Comparison of ENCODE assay signal across 19 cellular contexts in genomic region chr6:88142299-88142668, GRCh38. TPM values are rescaled to one million over a fixed set of nuclear protein-coding genes. Genes with fewer than 3 reads are reported as not detected.
"Had no signal": no experiment of that assay in that cellular context is flagged by ENCODE, and none has a peak within 500 bp of the region (broad histone marks: within the 10 kb centered on the region; RNA-seq: fewer than 3 reads in every experiment).

No MANE protein-coding gene starts in this region.

- H3K4me3 Mint-ChIP-seq: activated naive CD8-positive, alpha-beta T cell treated with anti-CD3 and anti-CD28 coated beads, Interleukin-2, amount 10 ng/mL, durations not matched to agents 7 days and 5 days; activated T-helper 1 cell treated with anti-CD3 and anti-CD28 coated beads, Interleukin-12 subunit alpha, Interleukin-12 subunit beta, Interleukin-2, Interleukin-4 antibody, amounts not matched to agents 30 ng/mL and 10 ng/mL and 1 ng/mL, durations not matched to agents 14 hours and 24 hours and 36 hours; nephron progenitor cell; stimulated activated naive CD8-positive, alpha-beta T cell treated with anti-CD3 and anti-CD28 coated beads, Interleukin-15, amount 100 ng/mL, for 72 hours; T-helper 2 cell treated with Interferon-gamma antibody and Interleukin-4, amounts not matched to agents 5 μg/mL and 100 μg/mL, for 36 hours had no signal

- H3K27me3 ChIP-seq: breast epithelium, hepatocyte, testis, upper lobe of left lung had no signal

- ATAC-seq: left ventricle myocardium superior; right cardiac atrium; stimulated activated naive CD8-positive, alpha-beta T cell treated with anti-CD3 and anti-CD28 coated beads, Interleukin-15, amount 100 ng/mL, for 72 hours had no signal

- H3K36me3 ChIP-seq: breast epithelium, upper lobe of left lung had no signal

- H3K4me2 ChIP-seq: hepatocyte, smooth muscle cell had no signal

- H2AFZ ChIP-seq: hepatocyte had no signal

- H3K9me3 ChIP-seq: breast epithelium, testis, upper lobe of left lung had no signal

- H3K4me1 ChIP-seq: breast epithelium, testis had no signal

- H3K27ac ChIP-seq: breast epithelium, hepatocyte, testis had no signal

- H3K79me2 ChIP-seq: hepatocyte had no signal

- H3K27ac Mint-ChIP-seq: activated naive CD8-positive, alpha-beta T cell treated with anti-CD3 and anti-CD28 coated beads, Interleukin-2, amount 10 ng/mL, durations not matched to agents 7 days and 5 days; activated T-helper 1 cell treated with anti-CD3 and anti-CD28 coated beads, Interleukin-12 subunit alpha, Interleukin-12 subunit beta, Interleukin-2, Interleukin-4 antibody, amounts not matched to agents 30 ng/mL and 10 ng/mL and 1 ng/mL, durations not matched to agents 14 hours and 24 hours and 36 hours; nephron progenitor cell; progenitor cell of endocrine pancreas; stimulated activated naive CD8-positive, alpha-beta T cell treated with anti-CD3 and anti-CD28 coated beads, Interleukin-15, amount 100 ng/mL, for 72 hours; T-helper 2 cell treated with Interferon-gamma antibody and Interleukin-4, amounts not matched to agents 5 μg/mL and 100 μg/mL, for 36 hours had no signal

- H3K9me3 Mint-ChIP-seq: activated naive CD8-positive, alpha-beta T cell treated with anti-CD3 and anti-CD28 coated beads, Interleukin-2, amount 10 ng/mL, durations not matched to agents 7 days and 5 days; activated T-helper 1 cell treated with anti-CD3 and anti-CD28 coated beads, Interleukin-12 subunit alpha, Interleukin-12 subunit beta, Interleukin-2, Interleukin-4 antibody, amounts not matched to agents 30 ng/mL and 10 ng/mL and 1 ng/mL, durations not matched to agents 14 hours and 24 hours and 36 hours; nephron progenitor cell; stimulated activated naive CD8-positive, alpha-beta T cell treated with anti-CD3 and anti-CD28 coated beads, Interleukin-15, amount 100 ng/mL, for 72 hours; T-helper 2 cell treated with Interferon-gamma antibody and Interleukin-4, amounts not matched to agents 5 μg/mL and 100 μg/mL, for 36 hours had no signal

- H3K4me3 ChIP-seq: breast epithelium, hepatocyte, smooth muscle cell, testis, upper lobe of left lung had no signal

- H3K36me3 Mint-ChIP-seq: activated naive CD8-positive, alpha-beta T cell treated with anti-CD3 and anti-CD28 coated beads, Interleukin-2, amount 10 ng/mL, durations not matched to agents 7 days and 5 days had no signal

- H3K4me1 Mint-ChIP-seq: activated naive CD8-positive, alpha-beta T cell treated with anti-CD3 and anti-CD28 coated beads, Interleukin-2, amount 10 ng/mL, durations not matched to agents 7 days and 5 days; nephron progenitor cell; stimulated activated naive CD8-positive, alpha-beta T cell treated with anti-CD3 and anti-CD28 coated beads, Interleukin-15, amount 100 ng/mL, for 72 hours had no signal

- DNase-seq: activated naive CD8-positive, alpha-beta T cell treated with anti-CD3 and anti-CD28 coated beads, Interleukin-2, amount 10 ng/mL, durations not matched to agents 7 days and 5 days; anterior cingulate cortex; left ventricle myocardium superior; nephron progenitor cell; occipital lobe; right cardiac atrium; stimulated activated naive CD8-positive, alpha-beta T cell treated with anti-CD3 and anti-CD28 coated beads, Interleukin-15, amount 100 ng/mL, for 72 hours; testis; upper lobe of left lung had no signal

- H3K27me3 Mint-ChIP-seq: activated naive CD8-positive, alpha-beta T cell treated with anti-CD3 and anti-CD28 coated beads, Interleukin-2, amount 10 ng/mL, durations not matched to agents 7 days and 5 days; progenitor cell of endocrine pancreas; stimulated activated naive CD8-positive, alpha-beta T cell treated with anti-CD3 and anti-CD28 coated beads, Interleukin-15, amount 100 ng/mL, for 72 hours had no signal

RNA-seq across cellular contexts. Expression of gene CNR1, which starts 23.9 kb away (rescaled TPM):
- total RNA-seq: activated CD8-positive, alpha-beta memory T cell treated with anti-CD3 and anti-CD28 coated beads for 36 hours; activated naive CD8-positive, alpha-beta T cell treated with anti-CD3 and anti-CD28 coated beads, Interleukin-2, amount 10 ng/mL, durations not matched to agents 7 days and 5 days; activated T-helper 1 cell treated with anti-CD3 and anti-CD28 coated beads, Interleukin-12 subunit alpha, Interleukin-12 subunit beta, Interleukin-2, Interleukin-4 antibody, amounts not matched to agents 30 ng/mL and 10 ng/mL and 1 ng/mL, durations not matched to agents 14 hours and 24 hours and 36 hours; chondrocyte; glomerular endothelial cell; smooth muscle cell had no signal
- polyA plus RNA-seq: keratinocyte, smooth muscle cell had no signal
